ENCODE assay signal across 9 cellular contexts in genomic region chr12:49643961-49644619, GRCh38. TPM values are rescaled to one million over a fixed set of nuclear protein-coding genes. Genes with fewer than 3 reads are reported as not detected.
DNase-seq lines count a peak whose midpoint lies in the region; ATAC-seq, FAIRE-seq and TF ChIP-seq lines count a peak whose summit lies in the region.
"Had no signal": no experiment of that assay in that cellular context is flagged by ENCODE, and none has a peak within 500 bp of the region (broad histone marks: within the 10 kb centered on the region; RNA-seq: fewer than 3 reads in every experiment).

No MANE protein-coding gene starts in this region.

- no TSS peak for BruUV-seq in K562 (replicated peaks; lab: Mats Ljungman, UMichigan)

- H3K9me3 Mint-ChIP-seq in activated T-cell treated with anti-CD3 and anti-CD28 coated beads, Interleukin-2, amount 50 U/mL, for 4 hours: no peaks in the 10 kb centered on the region

- ATAC-seq in activated T-cell treated with anti-CD3 and anti-CD28 coated beads, Interleukin-2, amount 50 U/mL, for 4 hours: peak; percentile 8 to 29
- ATAC-seq in K562 (peak; percentile 15), upper lobe of right lung (no peak), HG02885 (IDR thresholded peaks at IDR 0.05; ENCODE audit: poor library complexity, unreplicated experiment) (no peak)

- 0 out of 3 replicates have a peak overlapping the region, but pooled peaks have one; percentile 25 for H3K27ac ChIP-seq in K562 (ENCODE audit: extremely low read depth, low read depth, low read length)
- peak overlapping the region; percentile 53 for H3K27ac ChIP-seq in layer of hippocampus (ENCODE audit: low read depth, low read length)
- H3K27ac ChIP-seq in upper lobe of right lung: peak overlapping the region; percentile 30

- H3K9ac ChIP-seq in K562 (ENCODE audit: insufficient read depth in 1 of 2, low read depth in 2 of 2, low read length in 2 of 2): peak overlapping the region in 1 of 2 experiments; percentile 80; a peak in 2 of 4 replicates

- DNase-seq in activated T-cell treated with anti-CD3 and anti-CD28 coated beads, Interleukin-2, amount 50 U/mL, for 4 hours: no peak
- no peak for DNase-seq in activated T-cell treated with anti-CD3 and anti-CD28 coated beads, Interleukin-2, amount 50 U/mL, for 48 hours
- DNase-seq in K562 (ENCODE audit: extremely low read depth in 1 of 4, low spot score in 3 of 4) (no peak), upper lobe of right lung (no peak), NCI-H2107 treated with DMSO at 0.1 percent for 48 hours (lab: John Stamatoyannopoulos, UW; ENCODE audit: unreplicated experiment) (no peak), KG1 (lab: John Stamatoyannopoulos, UW) (no peak)
- DNase-seq: T1000 had no signal

- H3K36me3 ChIP-seq in K562 (ENCODE audit: control insufficient read depth, insufficient read depth, low read length) (peaks cover 13% of the 10 kb centered on the region; the same call in 2 of the 3 replicates), upper lobe of right lung (peaks cover 61% of the 10 kb centered on the region)

- H3K36me3 Mint-ChIP-seq in activated T-cell treated with anti-CD3 and anti-CD28 coated beads, Interleukin-2, amount 50 U/mL, for 4 hours (ENCODE audit: insufficient read depth): peaks cover 15% of the 10 kb centered on the region

- in situ Hi-C loops in K562 (cut with MboI): loop anchor here (5.0 kb wide), 2 partner anchors 63 to 193 kb away; partner anchors contain the start of gene FMNL3

- H3K4me2 ChIP-seq in K562 (ENCODE audit: insufficient read depth, low read length): no peak overlapping the region

- intact Hi-C loops in K562 (cut with micrococcal nuclease) (loop anchor here (1.0 to 5.0 kb wide), 4 partner anchors 63 to 193 kb away; partner anchors contain the start of gene FMNL3), upper lobe of right lung (cut with DNase I) (loop anchor here (2.0 kb wide), 1 partner anchor 63 kb away; the partner anchor contains the start of gene FMNL3)

- H3K79me2 ChIP-seq in K562 (ENCODE audit: control insufficient read depth, insufficient read depth, low read length): no peaks in the 10 kb centered on the region

- no peaks in the 10 kb centered on the region for H3K9me1 ChIP-seq in K562 (ENCODE audit: control insufficient read depth, insufficient read depth, low read length)

- peaks cover 0 to 16% of the 10 kb centered on the region in 2 experiments; a peak in 3 of 5 replicates for H3K4me1 ChIP-seq in K562 (replicated peaks in 1 of 2; ENCODE audit: control insufficient read depth in 2 of 2, insufficient read depth in 2 of 2, low read length in 2 of 2)
- H3K4me1 ChIP-seq in upper lobe of right lung: peaks cover 31% of the 10 kb centered on the region

- peaks cover 23% of the 10 kb centered on the region for H3K4me1 Mint-ChIP-seq in activated T-cell treated with anti-CD3 and anti-CD28 coated beads, Interleukin-2, amount 50 U/mL, for 4 hours (ENCODE audit: low read depth)

- FAIRE-seq in K562 (lab: Jason Lieb, UNC): peak; percentile 37

- H3K27me3 Mint-ChIP-seq in activated T-cell treated with anti-CD3 and anti-CD28 coated beads, Interleukin-2, amount 50 U/mL, for 4 hours (ENCODE audit: low read depth): no peaks in the 10 kb centered on the region

- H3K4me3 ChIP-seq in K562 (no peak overlapping the region), upper lobe of right lung (no peak overlapping the region)

- H3K27me3 ChIP-seq in K562 (ENCODE audit: control insufficient read depth in 2 of 2, insufficient read depth in 2 of 2, low read length in 2 of 2) (no peaks in the 10 kb centered on the region), layer of hippocampus (ENCODE audit: control insufficient read depth, insufficient read depth, low read length) (no peaks in the 10 kb centered on the region), upper lobe of right lung (no peaks in the 10 kb centered on the region)

- POLR2A ChIA-PET in K562 (lab: Yijun Ruan, JAX): interaction anchor here (1.1 to 1.5 kb wide), 4 partner anchors 11 to 106 kb away, joined by 3 to 5 read pairs (median 3); partner anchors contain the start of gene TMBIM6

- H3K9me3 ChIP-seq in K562 (replicated peaks; ENCODE audit: control insufficient read depth, insufficient read depth, low read depth, low read length) (no peaks in the 10 kb centered on the region), upper lobe of right lung (no peaks in the 10 kb centered on the region)

- WGBS in K562 (ENCODE audit: insufficient coverage, low coverage, missing lambda C conversion rate): 52% methylated on average over 10 of the region's 10 CpGs

- TF ChIP-seq EP300 in K562 (IDR thresholded peaks at IDR 0.05; ENCODE audit: low read length): no peak

- no peak overlapping the region for H3K4me3 Mint-ChIP-seq in activated T-cell treated with anti-CD3 and anti-CD28 coated beads, Interleukin-2, amount 50 U/mL, for 4 hours

- TF ChIP-seq POLR2A in K562 (conservative IDR thresholded peaks at IDR 0.05): no peak

- no peaks in the 10 kb centered on the region for H4K20me1 ChIP-seq in K562 (replicated peaks; ENCODE audit: control insufficient read depth, insufficient read depth, low read length)

- TF ChIP-seq CTCF in K562 (IDR thresholded peaks at IDR 0.05 in 2 of 3, conservative IDR thresholded peaks at IDR 0.05 in 1 of 3; ENCODE audit: insufficient read depth in 2 of 3, low read depth in 1 of 3, low read length in 3 of 3) (no peak), upper lobe of right lung (IDR thresholded peaks at IDR 0.05) (no peak)

- H2AFZ ChIP-seq in K562 (ENCODE audit: low read depth, low read length): 0 out of 2 replicates have a peak overlapping the region, but pooled peaks have one; percentile 30

- TF ChIP-seq RAD21 in K562 (CRISPR knock-in tag; conservative IDR thresholded peaks at IDR 0.05 in 1 of 2, IDR thresholded peaks at IDR 0.05 in 1 of 2): no peak

- CTCF ChIA-PET in K562 (lab: Yijun Ruan, JAX; ENCODE audit: low intra/inter-chr PET ratio): interaction anchor here (0.6 to 3.3 kb wide), 5 partner anchors 64 to 549 kb away, joined by 3 to 66 read pairs (median 4); partner anchors contain the start of genes FMNL3 and TMBIM6

TF ChIP-seq in K562, 482 proteins besides CTCF, POLR2A, EP300 and RAD21 (continues in another document):
- TF ChIP-seq MLX (CRISPR knock-in tag; conservative IDR thresholded peaks at IDR 0.05) (no peak), SRSF9 (IDR thresholded peaks at IDR 0.05; ENCODE audit: borderline replicate concordance, low read depth, low read length) (no peak), ZNF23 (CRISPR knock-in tag; IDR thresholded peaks at IDR 0.05) (no peak), BRCA1 (IDR thresholded peaks at IDR 0.05) (no peak), BRCA1 (CRISPR knock-in tag; IDR thresholded peaks at IDR 0.05) (no peak), MEIS2 (IDR thresholded peaks at IDR 0.05; ENCODE audit: partially characterized antibody) (no peak), RBM25 (IDR thresholded peaks at IDR 0.05; ENCODE audit: low read depth, low read length, severe bottlenecking) (no peak)

RNA-seq across cellular contexts. Expression of gene PRPF40B, which starts 20.7 kb away (rescaled TPM):
- 10 to 100 TPM in 2 of 3 donors, 1 to 10 TPM in 1; 8.0 to 10.9 (median 10.6) TPM for total RNA-seq in activated T-cell treated with anti-CD3 and anti-CD28 coated beads, Interleukin-2, amount 50 U/mL, for 4 hours
- 27.4 and 49.5 TPM in 2 replicates for total RNA-seq in K562 (2011; cell fraction: chromatin; rRNA removed; ENCODE audit: low replicate concordance)
- 25.0 and 28.2 TPM in 2 replicates for total RNA-seq in K562 (2011; cell fraction: nucleolus; rRNA removed)
- 29.6 and 35.8 TPM in 2 replicates for total RNA-seq in K562 (2011; cell fraction: nucleoplasm; rRNA removed)
- total RNA-seq in K562 (2014; rRNA removed): 5.7 and 7.1 TPM in 2 replicates
- total RNA-seq in K562 (2014; rRNA removed; fragmentation: Illumina TruSeq; extraction: Trizol): 5.0 and 5.8 TPM in 2 replicates
- total RNA-seq in K562 (2015; rRNA removed; fragmentation: Illumina TruSeq; extraction: Trizol): 4.8 TPM in 2 replicates
- 8.5 and 10.6 TPM in 2 replicates for total RNA-seq in K562 (2021)
- polyA plus RNA-seq in K562 (2011; rRNA removed): 4.5 and 5.2 TPM in 2 replicates
- polyA plus RNA-seq in K562 (2011; cell fraction: cytosol; rRNA removed): 2.2 and 3.2 TPM in 2 replicates
- polyA plus RNA-seq in K562 (2011; cell fraction: nucleus; rRNA removed): 40.9 and 42.4 TPM in 2 replicates
- 6.1 and 6.4 TPM in 2 replicates for polyA plus RNA-seq in K562 (2012)
- polyA plus RNA-seq in K562 (2014; fragmentation: Illumina TruSeq; extraction: Trizol): 4.6 and 5.1 TPM in 2 replicates
- under 1 TPM; 0.55 to 0.85 TPM for polyA plus RNA-seq in K562 (2014; fragmentation: Nextera tagmentation; extraction: Ambion mirVana)
- polyA plus RNA-seq in K562 (2014; rRNA removed): 7.8 and 10.0 TPM in 2 replicates
- 4.4 and 4.5 TPM in 2 replicates for polyA minus RNA-seq in K562 (2011; rRNA and poly(A)+ RNA removed)
- polyA minus RNA-seq in K562 (2011; cell fraction: cytosol; rRNA and poly(A)+ RNA removed): 1.5 and 3.0 TPM in 2 replicates
- 9.7 and 12.3 TPM in 2 replicates for polyA minus RNA-seq in K562 (2011; cell fraction: nucleus; rRNA and poly(A)+ RNA removed)
- 19.9 TPM for total RNA-seq in upper lobe of right lung

RNA-seq across cellular contexts. Expression of gene FAM186B, which starts 38.7 kb away (rescaled TPM):
- total RNA-seq in activated T-cell treated with anti-CD3 and anti-CD28 coated beads, Interleukin-2, amount 50 U/mL, for 4 hours: under 1 TPM; 0.28 to 0.38 (median 0.37) TPM
- total RNA-seq in K562 (2011; cell fraction: chromatin; rRNA removed; ENCODE audit: low replicate concordance): 0.35 and 0.39 TPM in 2 replicates
- 0.26 and 0.33 TPM in 2 replicates for total RNA-seq in K562 (2011; cell fraction: nucleolus; rRNA removed)
- total RNA-seq in K562 (2011; cell fraction: nucleoplasm; rRNA removed): 0.38 and 0.44 TPM in 2 replicates
- total RNA-seq in K562 (2014; rRNA removed) (0.12 and 0.23 TPM in 2 replicates), K562 (2014; rRNA removed; fragmentation: Illumina TruSeq; extraction: Trizol) (0.15 and 0.16 TPM in 2 replicates), K562 (2015; rRNA removed; fragmentation: Illumina TruSeq; extraction: Trizol) (0.14 and 0.19 TPM in 2 replicates), K562 (2021) (0.18 TPM in 2 replicates), upper lobe of right lung (0.75 TPM)
- polyA plus RNA-seq in K562 (2011; rRNA removed) (0.07 and 0.15 TPM in 2 replicates), K562 (2014; fragmentation: Illumina TruSeq; extraction: Trizol) (0.18 and 0.22 TPM in 2 replicates), K562 (2014; fragmentation: Nextera tagmentation; extraction: Ambion mirVana) (under 1 TPM; 0.10 to 0.42 TPM), K562 (2014; rRNA removed) (0.08 and 0.20 TPM in 2 replicates)
- 0.07 and 0.22 TPM in 2 replicates for polyA plus RNA-seq in K562 (2011; cell fraction: cytosol; rRNA removed)
- polyA plus RNA-seq in K562 (2011; cell fraction: nucleus; rRNA removed): 0.15 and 0.17 TPM in 2 replicates
- polyA plus RNA-seq in K562 (2012): 0.61 and 0.97 TPM in 2 replicates
- 0.42 TPM in 1 of 2 replicates, not detected in the other for polyA minus RNA-seq in K562 (2011; rRNA and poly(A)+ RNA removed)
- not detected in 2 replicates for polyA minus RNA-seq in K562 (2011; cell fraction: cytosol; rRNA and poly(A)+ RNA removed)
- polyA minus RNA-seq in K562 (2011; cell fraction: nucleus; rRNA and poly(A)+ RNA removed): 0.13 and 0.22 TPM in 2 replicates

Comparison
In these comparisons a context has a peak if more than half of its experiments do, and no peak if none do; other contexts are left out.
1. ATAC-seq: peak in activated T-cell treated with anti-CD3 and anti-CD28 coated beads, Interleukin-2, amount 50 U/mL, for 4 hours (2 of 2) and K562 (single experiment); none in upper lobe of right lung (single experiment) and HG02885 (single experiment).
2. Peak in every context shown above with its lines, with median percentiles within 50 percentile points of each other: H3K27ac ChIP-seq.